In the genomic region with DNA sequence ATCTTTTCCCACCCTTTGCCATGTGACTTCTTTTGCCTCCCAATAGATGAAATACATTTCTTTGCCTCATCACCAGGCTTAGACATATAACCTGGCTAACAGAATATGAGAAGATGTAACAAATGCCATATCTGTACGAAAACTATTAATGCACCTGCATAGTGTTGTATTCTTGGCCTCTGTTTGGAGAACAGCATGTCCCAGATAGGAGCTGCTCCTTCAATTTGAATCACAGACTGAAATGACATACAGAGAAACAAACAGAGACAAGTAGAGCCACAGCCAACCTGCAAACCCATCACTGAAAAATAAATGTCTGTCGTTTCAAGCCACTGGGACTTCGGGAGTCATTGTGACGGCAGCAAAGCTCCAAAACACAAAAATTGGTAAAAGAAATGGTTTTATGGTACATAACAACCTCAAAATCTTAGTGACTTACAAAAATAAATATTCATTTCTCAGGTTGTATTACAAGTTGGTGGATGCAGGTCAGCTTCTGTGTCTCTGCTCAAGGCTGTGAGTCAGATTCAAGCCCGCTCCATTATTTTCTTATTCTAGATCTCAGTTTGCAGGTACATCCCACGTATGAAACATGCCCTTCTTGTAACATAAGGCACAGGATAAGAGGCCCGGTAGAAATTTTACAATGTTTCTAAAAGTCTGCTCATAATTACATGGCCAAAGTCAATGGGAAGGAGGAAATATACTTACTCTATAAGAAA, we compare ENCODE assay signal across 23 cellular contexts.
"Had no signal": no experiment of that assay in that cellular context is flagged by ENCODE, and none has a peak within 500 bp of the region (broad histone marks: within the 10 kb centered on the region; RNA-seq: fewer than 3 reads in every experiment).

No MANE protein-coding gene starts in this region.

- H3K27ac ChIP-seq: hepatocyte, pancreas, prostate gland, right lobe of liver, tibial nerve, uterus had no signal

- H3K4me1 ChIP-seq: prostate gland, right lobe of liver, uterus had no signal

- H3K4me3 ChIP-seq: heart right ventricle, hepatocyte, lung, pancreas, prostate gland, right lobe of liver, smooth muscle cell, tibial nerve, uterus had no signal

- DNase-seq: heart right ventricle; islet precursor cell; mesendoderm; naive B cell; natural killer cell; pancreas; posterior cingulate gyrus; right lobe of liver; stimulated activated CD4-positive, alpha-beta T cell treated with anti-CD3 and anti-CD28 coated beads, Interleukin-1b, Interleukin-23, amount 100 ng/mL, for 48 hours; stimulated activated CD4-positive, alpha-beta T cell treated with anti-CD3 and anti-CD28 coated beads, Interleukin-2, amount 100 ng/mL, for 48 hours; stimulated activated CD4-positive, alpha-beta T cell treated with anti-CD3 and anti-CD28 coated beads, Interleukin-4, amount 100 ng/mL, for 4 hours; stimulated activated CD8-positive, alpha-beta memory T cell treated with anti-CD3 and anti-CD28 coated beads, Interleukin-4, amount 100 ng/mL, for 48 hours; stimulated activated naive CD4-positive, alpha-beta T cell treated with Interleukin-2 at 50 U/mL for 16 hours; stimulated activated naive CD8-positive, alpha-beta T cell treated with anti-CD3 and anti-CD28 coated beads, Interleukin-15, amount 100 ng/mL, for 72 hours; substantia nigra; uterus had no signal

- H3K9me3 ChIP-seq: pancreas, prostate gland, right lobe of liver, uterus had no signal

- ATAC-seq: left lobe of liver; natural killer cell; pancreas; right lobe of liver; stimulated activated memory B cell treated with anti-CD40 and anti-IgM and Interleukin-4, amounts not matched to agents 10 μg/mL and 1 μg/mL and 100 μg/mL, for 72 hours; stimulated activated naive CD8-positive, alpha-beta T cell treated with anti-CD3 and anti-CD28 coated beads, Interleukin-15, amount 100 ng/mL, for 72 hours had no signal

- H3K36me3 ChIP-seq: heart right ventricle, pancreas, prostate gland, right lobe of liver, tibial nerve, uterus had no signal

- H3K27me3 ChIP-seq: heart right ventricle, hepatocyte, pancreas, right lobe of liver, tibial nerve, uterus had no signal
